Comparison of ENCODE assay signal across 8 cellular contexts in the genomic region with DNA sequence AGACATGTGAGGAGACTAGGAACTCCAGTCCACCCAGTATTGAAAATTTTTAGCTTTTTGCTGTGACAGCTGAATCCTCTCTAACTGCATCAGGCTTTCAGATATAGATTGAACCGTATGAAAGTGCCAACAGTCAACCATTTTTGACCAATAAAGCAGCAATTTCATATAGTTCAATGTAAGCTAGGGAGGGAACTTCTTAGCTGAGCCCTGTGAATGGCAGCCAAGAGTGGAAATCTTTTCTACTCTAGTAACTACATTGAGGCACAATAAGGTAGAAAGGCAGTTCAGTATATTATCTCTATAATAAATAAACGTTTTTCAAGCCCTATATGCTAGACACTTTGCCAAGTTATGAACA.
A peak's percentile ranks its signal among the peaks of the same experiment; 100 is the strongest.
DNase-seq lines count a peak whose midpoint lies in the region; ATAC-seq lines count a peak whose summit lies in the region.

No MANE protein-coding gene starts in this region.

- H3K27ac Mint-ChIP-seq in activated naive CD8-positive, alpha-beta T cell treated with anti-CD3 and anti-CD28 coated beads, Interleukin-2, amount 10 ng/mL, durations not matched to agents 7 days and 5 days: no peak overlapping the region
- H3K27ac Mint-ChIP-seq in activated naive CD8-positive, alpha-beta T cell treated with anti-CD3 and anti-CD28 coated beads for 36 hours: no peak overlapping the region
- H3K27ac Mint-ChIP-seq in activated CD8-positive, alpha-beta T cell treated with anti-CD3 and anti-CD28 coated beads, Interleukin-2, amount 10 ng/mL, durations not matched to agents 7 days and 5 days: no peak overlapping the region
- no peak overlapping the region for H3K27ac Mint-ChIP-seq in stimulated activated naive B cell treated with anti-CD40 and anti-IgM and Interleukin-4, amounts not matched to agents 10 μg/mL and 1 μg/mL and 100 μg/mL, for 72 hours

- CTCF ChIA-PET in activated CD8-positive, alpha-beta T cell treated with anti-CD3 and anti-CD28 coated beads, Interleukin-2, amount 10 ng/mL, durations not matched to agents 7 days and 5 days (lab: Charles Lee): interaction anchor here (0.6 to 5.3 kb wide), 79 partner anchors 10 to 954 kb away, joined by 3 to 92 read pairs (median 4); a partner anchor contains a TSS

- peaks cover 5% of the 10 kb centered on the region for H3K27me3 Mint-ChIP-seq in activated naive CD8-positive, alpha-beta T cell treated with anti-CD3 and anti-CD28 coated beads, Interleukin-2, amount 10 ng/mL, durations not matched to agents 7 days and 5 days
- peaks cover 9% of the 10 kb centered on the region for H3K27me3 Mint-ChIP-seq in activated naive CD8-positive, alpha-beta T cell treated with anti-CD3 and anti-CD28 coated beads for 36 hours
- peaks cover 4% of the 10 kb centered on the region for H3K27me3 Mint-ChIP-seq in activated CD8-positive, alpha-beta T cell treated with anti-CD3 and anti-CD28 coated beads, Interleukin-2, amount 10 ng/mL, durations not matched to agents 7 days and 5 days (ENCODE audit: low read depth)
- H3K27me3 Mint-ChIP-seq in stimulated activated naive B cell treated with anti-CD40 and anti-IgM and Interleukin-4, amounts not matched to agents 10 μg/mL and 1 μg/mL and 100 μg/mL, for 72 hours: no peaks in the 10 kb centered on the region

- H3K4me1 Mint-ChIP-seq in activated naive CD8-positive, alpha-beta T cell treated with anti-CD3 and anti-CD28 coated beads, Interleukin-2, amount 10 ng/mL, durations not matched to agents 7 days and 5 days: peaks cover 2% of the 10 kb centered on the region
- peaks cover 5% of the 10 kb centered on the region for H3K4me1 Mint-ChIP-seq in activated naive CD8-positive, alpha-beta T cell treated with anti-CD3 and anti-CD28 coated beads for 36 hours
- H3K4me1 Mint-ChIP-seq in activated CD8-positive, alpha-beta T cell treated with anti-CD3 and anti-CD28 coated beads, Interleukin-2, amount 10 ng/mL, durations not matched to agents 7 days and 5 days (ENCODE audit: low read depth): peaks cover 12% of the 10 kb centered on the region
- H3K4me1 Mint-ChIP-seq in stimulated activated naive B cell treated with anti-CD40 and anti-IgM and Interleukin-4, amounts not matched to agents 10 μg/mL and 1 μg/mL and 100 μg/mL, for 72 hours: peaks cover 4 to 8% of the 10 kb centered on the region in 2 donors

- peak; percentile 30 for ATAC-seq in activated naive CD8-positive, alpha-beta T cell treated with anti-CD3 and anti-CD28 coated beads, Interleukin-2, amount 10 ng/mL, durations not matched to agents 7 days and 5 days (ENCODE audit: low read depth)
- ATAC-seq in HG03039 (IDR thresholded peaks at IDR 0.05; ENCODE audit: unreplicated experiment): peak; percentile 26
- peak; percentile 40 for ATAC-seq in activated CD8-positive, alpha-beta T cell treated with anti-CD3 and anti-CD28 coated beads, Interleukin-2, amount 10 ng/mL, durations not matched to agents 7 days and 5 days
- peak; percentile 25 to 29 for ATAC-seq in stimulated activated naive B cell treated with anti-CD40 and anti-IgM and Interleukin-4, amounts not matched to agents 10 μg/mL and 1 μg/mL and 100 μg/mL, for 72 hours (replicated peaks)

- H3K9me3 Mint-ChIP-seq in activated naive CD8-positive, alpha-beta T cell treated with anti-CD3 and anti-CD28 coated beads, Interleukin-2, amount 10 ng/mL, durations not matched to agents 7 days and 5 days: no peaks in the 10 kb centered on the region
- no peaks in the 10 kb centered on the region for H3K9me3 Mint-ChIP-seq in activated naive CD8-positive, alpha-beta T cell treated with anti-CD3 and anti-CD28 coated beads for 36 hours
- no peaks in the 10 kb centered on the region for H3K9me3 Mint-ChIP-seq in activated CD8-positive, alpha-beta T cell treated with anti-CD3 and anti-CD28 coated beads, Interleukin-2, amount 10 ng/mL, durations not matched to agents 7 days and 5 days (ENCODE audit: insufficient read depth)
- H3K9me3 Mint-ChIP-seq in stimulated activated naive B cell treated with anti-CD40 and anti-IgM and Interleukin-4, amounts not matched to agents 10 μg/mL and 1 μg/mL and 100 μg/mL, for 72 hours: no peaks in the 10 kb centered on the region

- no peak for DNase-seq in activated naive CD8-positive, alpha-beta T cell treated with anti-CD3 and anti-CD28 coated beads, Interleukin-2, amount 10 ng/mL, durations not matched to agents 7 days and 5 days
- DNase-seq in activated naive CD8-positive, alpha-beta T cell treated with anti-CD3 and anti-CD28 coated beads for 36 hours: no peak
- no peak for DNase-seq in activated CD8-positive, alpha-beta T cell treated with anti-CD3 and anti-CD28 coated beads, Interleukin-2, amount 10 ng/mL, durations not matched to agents 7 days and 5 days
- DNase-seq in stimulated activated naive B cell treated with anti-CD40 and anti-IgM and Interleukin-4, amounts not matched to agents 10 μg/mL and 1 μg/mL and 100 μg/mL, for 72 hours: no peak
- DNase-seq in NCI-H2107 (lab: John Stamatoyannopoulos, UW): no peak
- DNase-seq in cerebellum (ENCODE audit: low spot score): no peak
- DNase-seq in COR-L47 (lab: John Stamatoyannopoulos, UW): no peak

- POLR2A ChIA-PET in activated naive CD8-positive, alpha-beta T cell treated with anti-CD3 and anti-CD28 coated beads, Interleukin-2, amount 10 ng/mL, durations not matched to agents 7 days and 5 days (lab: Charles Lee): interaction anchor here (1.2 to 1.3 kb wide), 2 partner anchors 27 to 96 kb away, joined by 3 read pairs; a partner anchor contains a TSS
- POLR2A ChIA-PET in activated CD8-positive, alpha-beta T cell treated with anti-CD3 and anti-CD28 coated beads, Interleukin-2, amount 10 ng/mL, durations not matched to agents 7 days and 5 days (lab: Charles Lee): interaction anchor here (1.4 kb wide), 1 partner anchor 13 kb away, joined by 5 read pairs; no protein-coding TSS in a partner anchor

- no peak overlapping the region for H3K4me3 Mint-ChIP-seq in activated naive CD8-positive, alpha-beta T cell treated with anti-CD3 and anti-CD28 coated beads, Interleukin-2, amount 10 ng/mL, durations not matched to agents 7 days and 5 days
- H3K4me3 Mint-ChIP-seq in activated naive CD8-positive, alpha-beta T cell treated with anti-CD3 and anti-CD28 coated beads for 36 hours: no peak overlapping the region
- H3K4me3 Mint-ChIP-seq in activated CD8-positive, alpha-beta T cell treated with anti-CD3 and anti-CD28 coated beads, Interleukin-2, amount 10 ng/mL, durations not matched to agents 7 days and 5 days: no peak overlapping the region
- H3K4me3 Mint-ChIP-seq in stimulated activated naive B cell treated with anti-CD40 and anti-IgM and Interleukin-4, amounts not matched to agents 10 μg/mL and 1 μg/mL and 100 μg/mL, for 72 hours: no peak overlapping the region

- H3K36me3 Mint-ChIP-seq in activated naive CD8-positive, alpha-beta T cell treated with anti-CD3 and anti-CD28 coated beads, Interleukin-2, amount 10 ng/mL, durations not matched to agents 7 days and 5 days: no peaks in the 10 kb centered on the region
- H3K36me3 Mint-ChIP-seq in activated naive CD8-positive, alpha-beta T cell treated with anti-CD3 and anti-CD28 coated beads for 36 hours: no peaks in the 10 kb centered on the region
- H3K36me3 Mint-ChIP-seq in activated CD8-positive, alpha-beta T cell treated with anti-CD3 and anti-CD28 coated beads, Interleukin-2, amount 10 ng/mL, durations not matched to agents 7 days and 5 days (ENCODE audit: low read depth): no peaks in the 10 kb centered on the region
- no peaks in the 10 kb centered on the region for H3K36me3 Mint-ChIP-seq in stimulated activated naive B cell treated with anti-CD40 and anti-IgM and Interleukin-4, amounts not matched to agents 10 μg/mL and 1 μg/mL and 100 μg/mL, for 72 hours
